In the genomic region with DNA sequence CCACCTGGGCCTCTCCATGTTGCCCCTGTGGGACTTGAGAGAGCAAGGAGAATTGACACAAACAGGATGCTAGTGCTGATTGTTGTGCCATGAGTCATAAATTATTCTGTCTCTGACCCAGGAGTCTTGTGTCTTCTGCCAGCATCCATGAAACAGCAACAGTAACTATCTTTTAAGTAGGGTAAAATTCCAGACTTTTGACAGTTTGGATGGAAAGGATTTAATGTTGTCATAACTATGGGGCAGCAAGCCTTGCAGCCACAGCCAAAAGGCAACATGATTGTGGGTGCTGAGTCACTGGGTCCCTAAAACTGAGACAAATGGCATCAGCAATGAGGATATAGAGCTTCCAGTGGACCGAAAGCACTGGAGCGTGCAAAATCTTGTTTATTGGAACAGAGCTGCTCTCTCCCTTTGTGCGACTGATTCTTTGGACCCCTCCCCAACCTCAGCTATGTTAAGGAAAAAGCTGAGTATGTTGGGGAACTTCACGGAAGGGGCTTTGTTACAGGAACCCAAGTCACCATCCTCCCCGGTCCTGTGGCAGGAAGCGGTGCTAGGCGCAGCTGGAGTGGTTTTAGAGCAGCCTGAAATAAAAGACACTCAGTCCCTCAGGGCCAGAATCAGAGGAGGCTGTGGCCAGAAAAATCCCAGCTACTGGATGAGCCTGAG, we compare ENCODE assay signal across 9 cellular contexts. TPM values are rescaled to one million over a fixed set of nuclear protein-coding genes. Genes with fewer than 3 reads are reported as not detected.
DNase-seq lines count a peak whose midpoint lies in the region; ATAC-seq and TF ChIP-seq lines count a peak whose summit lies in the region.
"Had no signal": no experiment of that assay in that cellular context is flagged by ENCODE, and none has a peak within 500 bp of the region (broad histone marks: within the 10 kb centered on the region; RNA-seq: fewer than 3 reads in every experiment).

No MANE protein-coding gene starts in this region.

- peaks cover 45% of the 10 kb centered on the region for H3K4me1 Mint-ChIP-seq in activated CD8-positive, alpha-beta T cell treated with anti-CD3 and anti-CD28 coated beads for 36 hours (ENCODE audit: low read depth)

- DNase-seq in AML-193 (lab: John Stamatoyannopoulos, UW) (peak; percentile 61), glomerular visceral epithelial cell (ENCODE audit: extremely low spot score) (peak; percentile 60), occipital lobe (lab: John Stamatoyannopoulos, UW) (no peak)
- peak; percentile 47 for DNase-seq in activated CD8-positive, alpha-beta T cell treated with anti-CD3 and anti-CD28 coated beads for 36 hours
- DNase-seq: effector CD4-positive, alpha-beta T cell had no signal

- POLR2A ChIA-PET in activated CD8-positive, alpha-beta T cell treated with anti-CD3 and anti-CD28 coated beads for 36 hours (lab: Charles Lee) = interaction anchor here (0.7 to 12.3 kb wide), 5 partner anchors 8 to 48 kb away, joined by 3 to 119 read pairs (median 4); a partner anchor contains a TSS

- TF ChIP-seq CTCF in activated CD8-positive, alpha-beta T cell treated with anti-CD3 and anti-CD28 coated beads for 36 hours (IDR thresholded peaks at IDR 0.05) = no peak

- peaks cover 15% of the 10 kb centered on the region for H3K36me3 Mint-ChIP-seq in activated CD8-positive, alpha-beta T cell treated with anti-CD3 and anti-CD28 coated beads for 36 hours (ENCODE audit: low read depth)

- intact Hi-C loops in activated CD8-positive, alpha-beta T cell treated with anti-CD3 and anti-CD28 coated beads for 36 hours (cut with micrococcal nuclease) = no loop called here

- H3K27me3 Mint-ChIP-seq in activated CD8-positive, alpha-beta T cell treated with anti-CD3 and anti-CD28 coated beads for 36 hours = no peaks in the 10 kb centered on the region

- peak overlapping the region; percentile 27 for H3K4me3 Mint-ChIP-seq in activated CD8-positive, alpha-beta T cell treated with anti-CD3 and anti-CD28 coated beads for 36 hours

- CTCF ChIA-PET in activated CD8-positive, alpha-beta T cell treated with anti-CD3 and anti-CD28 coated beads for 36 hours (lab: Charles Lee) = interaction anchor here (1.2 kb wide), 1 partner anchor 9 kb away, joined by 5 read pairs; no protein-coding TSS in a partner anchor

- peak overlapping the region; percentile 84 for H3K27ac Mint-ChIP-seq in activated CD8-positive, alpha-beta T cell treated with anti-CD3 and anti-CD28 coated beads for 36 hours

- ATAC-seq in GM21423 (IDR thresholded peaks at IDR 0.05; ENCODE audit: unreplicated experiment) = peak; percentile 58
- ATAC-seq in activated CD8-positive, alpha-beta T cell treated with anti-CD3 and anti-CD28 coated beads for 36 hours = peak; percentile 55
- no peak for ATAC-seq in GM19397 (IDR thresholded peaks at IDR 0.05; ENCODE audit: unreplicated experiment)
- no peak for ATAC-seq in HG03460 (IDR thresholded peaks at IDR 0.05; ENCODE audit: unreplicated experiment)
- ATAC-seq in GM19328 (IDR thresholded peaks at IDR 0.05; ENCODE audit: unreplicated experiment) = no peak

- H3K9me3 Mint-ChIP-seq in activated CD8-positive, alpha-beta T cell treated with anti-CD3 and anti-CD28 coated beads for 36 hours = no peaks in the 10 kb centered on the region

RNA-seq across cellular contexts. Expression of a gene that starts 9.6 kb away (rescaled TPM):
- total RNA-seq in activated CD8-positive, alpha-beta T cell treated with anti-CD3 and anti-CD28 coated beads for 36 hours = 10 to 100 TPM; 28.2 to 32.6 TPM
- 7.5 TPM for total RNA-seq in occipital lobe

RNA-seq across cellular contexts. Expression of a gene that starts 10.2 kb away (rescaled TPM):
- total RNA-seq in activated CD8-positive, alpha-beta T cell treated with anti-CD3 and anti-CD28 coated beads for 36 hours = 100 to 1,000 TPM; 175 to 178 TPM
- 40.4 TPM for total RNA-seq in occipital lobe

RNA-seq across cellular contexts. Expression of a gene that starts 20.0 kb away (rescaled TPM):
- total RNA-seq in activated CD8-positive, alpha-beta T cell treated with anti-CD3 and anti-CD28 coated beads for 36 hours = 10 to 100 TPM; 70.9 TPM
- total RNA-seq in occipital lobe = 2.3 TPM

RNA-seq across cellular contexts. Expression of a gene that starts 49.5 kb away (rescaled TPM):
- total RNA-seq in activated CD8-positive, alpha-beta T cell treated with anti-CD3 and anti-CD28 coated beads for 36 hours = 10 to 100 TPM; 72.1 to 72.3 TPM
- 80.3 TPM for total RNA-seq in occipital lobe

RNA-seq across cellular contexts. Expression of a gene that starts 49.7 kb away (rescaled TPM):
- 10 to 100 TPM; 13.1 to 15.0 TPM for total RNA-seq in activated CD8-positive, alpha-beta T cell treated with anti-CD3 and anti-CD28 coated beads for 36 hours
- total RNA-seq in occipital lobe = 19.7 TPM

Comparison
In these comparisons a context has a peak if more than half of its experiments do, and no peak if none do; other contexts are left out.
1. ATAC-seq: peak in GM21423 (single experiment) and activated CD8-positive, alpha-beta T cell treated with anti-CD3 and anti-CD28 coated beads for 36 hours (single experiment); none in GM19397 (single experiment), HG03460 (single experiment) and GM19328 (single experiment).
2. RNA of a gene that starts 20.0 kb away (total RNA-seq): 70.9 TPM in activated CD8-positive, alpha-beta T cell treated with anti-CD3 and anti-CD28 coated beads for 36 hours; 2.3 TPM in occipital lobe (single experiment); every median in the first group is over 10 times any median in the second.